ENCODE assay signal across 19 cellular contexts in genomic region chr6:119728935-119729334, GRCh38.
DNase-seq lines count a peak whose midpoint lies in the region; ATAC-seq lines count a peak whose summit lies in the region.
"Had no signal": no experiment of that assay in that cellular context is flagged by ENCODE, and none has a peak within 500 bp of the region (broad histone marks: within the 10 kb centered on the region; RNA-seq: fewer than 3 reads in every experiment).

No MANE protein-coding gene starts in this region.

- H3K27ac Mint-ChIP-seq in stimulated activated effector memory CD8-positive, alpha-beta T cell treated with anti-CD3 and anti-CD28 coated beads, Interleukin-12 subunit alpha, Interleukin-12 subunit beta, amount 100 ng/mL, for 72 hours, result no peak overlapping the region
- H3K27ac Mint-ChIP-seq: activated naive CD4-positive, alpha-beta T cell treated with anti-CD3 and anti-CD28 coated beads, Interleukin-2, amount 10 ng/mL, durations not matched to agents 7 days and 5 days; CD4-positive, CD25-positive, alpha-beta regulatory T cell; stimulated activated memory B cell treated with anti-CD40 and anti-IgM and Interleukin-4, amounts not matched to agents 10 μg/mL and 1 μg/mL and 100 μg/mL, for 72 hours had no signal

- DNase-seq in DMS53 (lab: John Stamatoyannopoulos, UW), result peak; percentile 30
- no peak for DNase-seq in glomerular visceral epithelial cell (ENCODE audit: extremely low spot score)
- no peak for DNase-seq in activated T-cell treated with anti-CD3 and anti-CD28 coated beads for 4 hours
- no peak for DNase-seq in stimulated activated effector memory CD8-positive, alpha-beta T cell treated with anti-CD3 and anti-CD28 coated beads, Interleukin-12 subunit alpha, Interleukin-12 subunit beta, amount 100 ng/mL, for 72 hours (ENCODE audit: low spot score in 2 of 2)
- DNase-seq in NCI-H1105 treated with DMSO at 0.1 percent for 48 hours (lab: John Stamatoyannopoulos, UW), result no peak
- DNase-seq: activated naive CD4-positive, alpha-beta T cell treated with anti-CD3 and anti-CD28 coated beads, Interleukin-2, amount 10 ng/mL, durations not matched to agents 7 days and 5 days; brain microvascular endothelial cell; CD4-positive, CD25-positive, alpha-beta regulatory T cell; dermis blood vessel endothelial cell; EL; hippocampal formation; left colon; NCI-H1417 treated with DMSO at 0.1 percent for 48 hours; PC-3; upper lobe of left lung had no signal

- H3K36me3 Mint-ChIP-seq in stimulated activated effector memory CD8-positive, alpha-beta T cell treated with anti-CD3 and anti-CD28 coated beads, Interleukin-12 subunit alpha, Interleukin-12 subunit beta, amount 100 ng/mL, for 72 hours, result no peaks in the 10 kb centered on the region
- H3K36me3 Mint-ChIP-seq: activated naive CD4-positive, alpha-beta T cell treated with anti-CD3 and anti-CD28 coated beads, Interleukin-2, amount 10 ng/mL, durations not matched to agents 7 days and 5 days; CD4-positive, CD25-positive, alpha-beta regulatory T cell; stimulated activated memory B cell treated with anti-CD40 and anti-IgM and Interleukin-4, amounts not matched to agents 10 μg/mL and 1 μg/mL and 100 μg/mL, for 72 hours had no signal

- no peaks in the 10 kb centered on the region for H3K4me1 Mint-ChIP-seq in stimulated activated effector memory CD8-positive, alpha-beta T cell treated with anti-CD3 and anti-CD28 coated beads, Interleukin-12 subunit alpha, Interleukin-12 subunit beta, amount 100 ng/mL, for 72 hours
- H3K4me1 Mint-ChIP-seq: activated naive CD4-positive, alpha-beta T cell treated with anti-CD3 and anti-CD28 coated beads, Interleukin-2, amount 10 ng/mL, durations not matched to agents 7 days and 5 days; CD4-positive, CD25-positive, alpha-beta regulatory T cell; stimulated activated memory B cell treated with anti-CD40 and anti-IgM and Interleukin-4, amounts not matched to agents 10 μg/mL and 1 μg/mL and 100 μg/mL, for 72 hours had no signal

- no peak overlapping the region for H3K4me3 Mint-ChIP-seq in stimulated activated effector memory CD8-positive, alpha-beta T cell treated with anti-CD3 and anti-CD28 coated beads, Interleukin-12 subunit alpha, Interleukin-12 subunit beta, amount 100 ng/mL, for 72 hours
- H3K4me3 Mint-ChIP-seq: activated naive CD4-positive, alpha-beta T cell treated with anti-CD3 and anti-CD28 coated beads, Interleukin-2, amount 10 ng/mL, durations not matched to agents 7 days and 5 days; CD4-positive, CD25-positive, alpha-beta regulatory T cell; stimulated activated memory B cell treated with anti-CD40 and anti-IgM and Interleukin-4, amounts not matched to agents 10 μg/mL and 1 μg/mL and 100 μg/mL, for 72 hours had no signal

- ATAC-seq in GM19395 (IDR thresholded peaks at IDR 0.05; ENCODE audit: unreplicated experiment), result peak; percentile 91
- peak; percentile 54 for ATAC-seq in HG02588 (IDR thresholded peaks at IDR 0.05; ENCODE audit: unreplicated experiment)
- peak; percentile 81 for ATAC-seq in HG03342 (IDR thresholded peaks at IDR 0.05; ENCODE audit: unreplicated experiment)
- ATAC-seq in stimulated activated effector memory CD8-positive, alpha-beta T cell treated with anti-CD3 and anti-CD28 coated beads, Interleukin-12 subunit alpha, Interleukin-12 subunit beta, amount 100 ng/mL, for 72 hours, result no peak
- ATAC-seq: left colon; PC-3; stimulated activated memory B cell treated with anti-CD40 and anti-IgM and Interleukin-4, amounts not matched to agents 10 μg/mL and 1 μg/mL and 100 μg/mL, for 72 hours had no signal

- H3K9me3 Mint-ChIP-seq in stimulated activated effector memory CD8-positive, alpha-beta T cell treated with anti-CD3 and anti-CD28 coated beads, Interleukin-12 subunit alpha, Interleukin-12 subunit beta, amount 100 ng/mL, for 72 hours, result no peaks in the 10 kb centered on the region
- H3K9me3 Mint-ChIP-seq: activated naive CD4-positive, alpha-beta T cell treated with anti-CD3 and anti-CD28 coated beads, Interleukin-2, amount 10 ng/mL, durations not matched to agents 7 days and 5 days; stimulated activated memory B cell treated with anti-CD40 and anti-IgM and Interleukin-4, amounts not matched to agents 10 μg/mL and 1 μg/mL and 100 μg/mL, for 72 hours had no signal
